ENCODE assay signal across 8 cellular contexts in genomic region chr5:146041180-146041789, GRCh38.
DNase-seq lines count a peak whose midpoint lies in the region; ATAC-seq and TF ChIP-seq lines count a peak whose summit lies in the region.

No MANE protein-coding gene starts in this region.

- DNase-seq in DND-41, result no peak
- DNase-seq in NB4 (ENCODE audit: low read depth), result peak; percentile 18
- peak; percentile 16 for DNase-seq in fibroblast of the aortic adventitia (ENCODE audit: low read depth)
- no peak for DNase-seq in Ammon's horn (ENCODE audit: low spot score)
- DNase-seq in activated T-helper 1 cell treated with anti-CD3 and anti-CD28 coated beads, Interleukin-12 subunit alpha, Interleukin-12 subunit beta, Interleukin-2, Interleukin-4 antibody, amounts not matched to agents 30 ng/mL and 10 ng/mL and 1 ng/mL, durations not matched to agents 14 hours and 24 hours and 36 hours (ENCODE audit: low spot score), result no peak
- no peak for DNase-seq in activated naive CD4-positive, alpha-beta T cell (lab: John Stamatoyannopoulos, UW)
- no peak for DNase-seq in ovary

- no peak for TF ChIP-seq POLR2A in NB4 (IDR thresholded peaks at IDR 0.05; ENCODE audit: extremely low read depth, insufficient read length)
- no peak for TF ChIP-seq POLR2A in ovary (IDR thresholded peaks at IDR 0.05)

- no peaks in the 10 kb centered on the region for H3K79me2 ChIP-seq in DND-41 (ENCODE audit: insufficient read depth, low read length)

- no peak overlapping the region for H3K9ac ChIP-seq in DND-41 (ENCODE audit: low read depth, low read length)

- peaks cover 10% of the 10 kb centered on the region for H3K4me1 Mint-ChIP-seq in activated T-helper 1 cell treated with anti-CD3 and anti-CD28 coated beads, Interleukin-12 subunit alpha, Interleukin-12 subunit beta, Interleukin-2, Interleukin-4 antibody, amounts not matched to agents 30 ng/mL and 10 ng/mL and 1 ng/mL, durations not matched to agents 14 hours and 24 hours and 36 hours (ENCODE audit: low read depth)

- H3K36me3 ChIP-seq in DND-41 (ENCODE audit: insufficient read depth, low read length) (no peaks in the 10 kb centered on the region), ovary (no peaks in the 10 kb centered on the region)

- no peak overlapping the region for H3K4me2 ChIP-seq in DND-41 (ENCODE audit: insufficient read depth, low read length)

- no peak overlapping the region for H3K27ac Mint-ChIP-seq in activated T-helper 1 cell treated with anti-CD3 and anti-CD28 coated beads, Interleukin-12 subunit alpha, Interleukin-12 subunit beta, Interleukin-2, Interleukin-4 antibody, amounts not matched to agents 30 ng/mL and 10 ng/mL and 1 ng/mL, durations not matched to agents 14 hours and 24 hours and 36 hours

- TF ChIP-seq CTCF in DND-41 (IDR thresholded peaks at IDR 0.05; ENCODE audit: borderline replicate concordance, extremely low read depth, low read length, poor library complexity, severe bottlenecking) (peak; percentile 51), NB4 (IDR thresholded peaks at IDR 0.05; ENCODE audit: low read depth, low read length) (peak; percentile 30), fibroblast of the aortic adventitia (IDR thresholded peaks at IDR 0.05; ENCODE audit: insufficient read depth, low read length) (peak; percentile 42), ovary (IDR thresholded peaks at IDR 0.05) (no peak)

- peaks cover 14% of the 10 kb centered on the region for H3K27me3 Mint-ChIP-seq in activated T-helper 1 cell treated with anti-CD3 and anti-CD28 coated beads, Interleukin-12 subunit alpha, Interleukin-12 subunit beta, Interleukin-2, Interleukin-4 antibody, amounts not matched to agents 30 ng/mL and 10 ng/mL and 1 ng/mL, durations not matched to agents 14 hours and 24 hours and 36 hours (ENCODE audit: insufficient read depth)

- no peak overlapping the region for H3K4me3 Mint-ChIP-seq in activated T-helper 1 cell treated with anti-CD3 and anti-CD28 coated beads, Interleukin-12 subunit alpha, Interleukin-12 subunit beta, Interleukin-2, Interleukin-4 antibody, amounts not matched to agents 30 ng/mL and 10 ng/mL and 1 ng/mL, durations not matched to agents 14 hours and 24 hours and 36 hours

- H4K20me1 ChIP-seq in DND-41 (ENCODE audit: insufficient read depth, low read length), result no peaks in the 10 kb centered on the region

- ATAC-seq in DND-41 (ENCODE audit: insufficient read depth, low read depth) (peak; percentile 66), GM21529 (IDR thresholded peaks at IDR 0.05; ENCODE audit: unreplicated experiment) (peak; percentile 84)

- H3K36me3 Mint-ChIP-seq in activated T-helper 1 cell treated with anti-CD3 and anti-CD28 coated beads, Interleukin-12 subunit alpha, Interleukin-12 subunit beta, Interleukin-2, Interleukin-4 antibody, amounts not matched to agents 30 ng/mL and 10 ng/mL and 1 ng/mL, durations not matched to agents 14 hours and 24 hours and 36 hours (ENCODE audit: low read depth), result no peaks in the 10 kb centered on the region

- no peak overlapping the region for H3K4me3 ChIP-seq in DND-41 (ENCODE audit: low read depth in 1 of 2, low read length in 2 of 2)
- H3K4me3 ChIP-seq in NB4 (ENCODE audit: low read depth, low read length), result no peak overlapping the region
- no peak overlapping the region for H3K4me3 ChIP-seq in fibroblast of the aortic adventitia (ENCODE audit: low read depth, low read length)
- H3K4me3 ChIP-seq in ovary, result no peak overlapping the region

- intact Hi-C loops in activated T-helper 1 cell treated with anti-CD3 and anti-CD28 coated beads, Interleukin-12 subunit alpha, Interleukin-12 subunit beta, Interleukin-2, Interleukin-4 antibody, amounts not matched to agents 30 ng/mL and 10 ng/mL and 1 ng/mL, durations not matched to agents 14 hours and 24 hours and 36 hours (cut with micrococcal nuclease), result loop anchor here (10.0 kb wide), 1 partner anchor 1836 kb away; no protein-coding TSS in a partner anchor
- intact Hi-C loops in ovary (cut with DNase I), result no loop called here

- TF ChIP-seq EP300 in ovary (IDR thresholded peaks at IDR 0.05), result no peak

- 83 to 86% (median 86%) methylated on average over 10 of the region's 10 CpGs for WGBS in ovary, 3 donors

- no peaks in the 10 kb centered on the region for H3K4me1 ChIP-seq in DND-41 (ENCODE audit: insufficient read depth, low read length)
- H3K4me1 ChIP-seq in ovary (ENCODE audit: insufficient read depth), result no peaks in the 10 kb centered on the region

- no peak overlapping the region for H2AFZ ChIP-seq in DND-41 (ENCODE audit: low read depth, low read length)

- H3K27ac ChIP-seq in DND-41 (ENCODE audit: low read length) (no peak overlapping the region), ovary (no peak overlapping the region)

- H3K27me3 ChIP-seq in DND-41 (ENCODE audit: insufficient read depth, low read length, poor library complexity) (no peaks in the 10 kb centered on the region), ovary (no peaks in the 10 kb centered on the region)

- H3K9me3 ChIP-seq in DND-41 (ENCODE audit: insufficient read depth, low read length, severe bottlenecking), result no peaks in the 10 kb centered on the region
- no peaks in the 10 kb centered on the region for H3K9me3 ChIP-seq in ovary

- H3K9me3 Mint-ChIP-seq in activated T-helper 1 cell treated with anti-CD3 and anti-CD28 coated beads, Interleukin-12 subunit alpha, Interleukin-12 subunit beta, Interleukin-2, Interleukin-4 antibody, amounts not matched to agents 30 ng/mL and 10 ng/mL and 1 ng/mL, durations not matched to agents 14 hours and 24 hours and 36 hours, result no peaks in the 10 kb centered on the region

Comparison
In these comparisons a context has a peak if more than half of its experiments do, and no peak if none do; other contexts are left out.
1. DNase-seq: peak in NB4 (single experiment) and fibroblast of the aortic adventitia (single experiment); none in DND-41 (single experiment), Ammon's horn (single experiment), activated T-helper 1 cell treated with anti-CD3 and anti-CD28 coated beads, Interleukin-12 subunit alpha, Interleukin-12 subunit beta, Interleukin-2, Interleukin-4 antibody, amounts not matched to agents 30 ng/mL and 10 ng/mL and 1 ng/mL, durations not matched to agents 14 hours and 24 hours and 36 hours (single experiment), activated naive CD4-positive, alpha-beta T cell (0 of 4) and ovary (0 of 5).
2. CTCF ChIP-seq: peak in DND-41 (single experiment), NB4 (single experiment) and fibroblast of the aortic adventitia (single experiment); none in ovary (0 of 3).